ENCODE assay signal across 13 cellular contexts in the genomic region with DNA sequence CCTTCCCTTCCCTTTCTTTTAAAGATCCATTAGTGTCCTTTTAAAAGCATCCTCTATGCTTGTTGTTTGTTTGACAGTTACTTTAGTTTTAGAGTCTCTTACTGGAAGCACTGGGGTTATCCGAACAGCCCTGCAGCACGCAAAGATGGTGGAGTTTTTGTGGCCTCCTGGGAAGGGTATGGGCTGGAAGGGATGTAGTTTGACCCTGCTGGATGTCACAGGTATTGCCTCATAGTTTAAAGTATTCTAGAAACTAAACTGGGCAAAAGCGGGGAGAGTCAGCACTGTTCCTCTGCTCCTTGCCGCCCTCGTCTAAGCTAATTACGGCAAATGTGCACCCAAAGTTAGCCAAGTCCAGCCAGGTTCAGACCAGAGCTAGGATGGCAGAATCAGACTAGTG. TPM values are rescaled to one million over a fixed set of nuclear protein-coding genes. Genes with fewer than 3 reads are reported as not detected.
DNase-seq lines count a peak whose midpoint lies in the region; ATAC-seq and TF ChIP-seq lines count a peak whose summit lies in the region.
"Had no signal": no experiment of that assay in that cellular context is flagged by ENCODE, and none has a peak within 500 bp of the region (broad histone marks: within the 10 kb centered on the region; RNA-seq: fewer than 3 reads in every experiment).

No MANE protein-coding gene starts in this region.

- POLR2A ChIA-PET in HEK293T (lab: Yijun Ruan, JAX), result no interaction called here

- no peak for ATAC-seq in GM21381 (IDR thresholded peaks at IDR 0.05; ENCODE audit: unreplicated experiment)

- DNase-seq in D341Med (ENCODE audit: low spot score) (peak; percentile 34), HEK293T (ENCODE audit: extremely low spot score) (peak; percentile 15), RPMI8226 (peak; percentile 45), iPS-NIHi7 (ENCODE audit: extremely low spot score) (peak; percentile 49), NCI-H1105 treated with DMSO at 0.1 percent for 48 hours (lab: John Stamatoyannopoulos, UW) (no peak), cerebellum (ENCODE audit: low spot score) (no peak)
- DNase-seq in activated naive CD4-positive, alpha-beta T cell treated with Interleukin-2 at 50 U/mL for 16 hours, result no peak
- DNase-seq: activated CD4-positive, alpha-beta T cell treated with anti-CD3 and anti-CD28 coated beads for 1 hour; DMS153; kidney; NCI-H1436; posterior cingulate gyrus had no signal

- CTCF ChIA-PET in HEK293T (lab: Yijun Ruan, JAX), result interaction anchor here (0.6 kb wide), 1 partner anchor 214 kb away, joined by 3 read pairs; no protein-coding TSS in a partner anchor

TF ChIP-seq in HEK293T, 16 proteins besides CTCF, POLR2A, EP300 and RAD21:
- TF ChIP-seq FOXM1 (IDR thresholded peaks at IDR 0.05; ENCODE audit: borderline replicate concordance) (no peak), L3MBTL2 (conservative IDR thresholded peaks at IDR 0.05) (no peak), ELF4 (IDR thresholded peaks at IDR 0.05) (no peak), SUZ12 (IDR thresholded peaks at IDR 0.05) (no peak), LEF1 (IDR thresholded peaks at IDR 0.05; ENCODE audit: borderline replicate concordance) (no peak), ZNF384 (IDR thresholded peaks at IDR 0.05) (no peak), CTBP1 (IDR thresholded peaks at IDR 0.05; ENCODE audit: borderline replicate concordance) (no peak), FOXK2 (IDR thresholded peaks at IDR 0.05) (no peak), BHLHE40 (IDR thresholded peaks at IDR 0.05; ENCODE audit: borderline replicate concordance) (no peak)
- TF ChIP-seq, protein P1, sequence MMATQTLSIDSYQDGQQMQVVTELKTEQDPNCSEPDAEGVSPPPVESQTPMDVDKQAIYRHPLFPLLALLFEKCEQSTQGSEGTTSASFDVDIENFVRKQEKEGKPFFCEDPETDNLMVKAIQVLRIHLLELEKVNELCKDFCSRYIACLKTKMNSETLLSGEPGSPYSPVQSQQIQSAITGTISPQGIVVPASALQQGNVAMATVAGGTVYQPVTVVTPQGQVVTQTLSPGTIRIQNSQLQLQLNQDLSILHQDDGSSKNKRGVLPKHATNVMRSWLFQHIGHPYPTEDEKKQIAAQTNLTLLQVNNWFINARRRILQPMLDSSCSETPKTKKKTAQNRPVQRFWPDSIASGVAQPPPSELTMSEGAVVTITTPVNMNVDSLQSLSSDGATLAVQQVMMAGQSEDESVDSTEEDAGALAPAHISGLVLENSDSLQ (IDR thresholded peaks at IDR 0.05), result no peak

RNA-seq across cellular contexts. Expression of a gene that starts 35.8 kb away (rescaled TPM):
- total RNA-seq in cerebellum, result 77.9 TPM

Comparison
In these comparisons a context has a peak if more than half of its experiments do, and no peak if none do; other contexts are left out.
1. DNase-seq: peak in D341Med (single experiment), HEK293T (single experiment), RPMI8226 (single experiment) and iPS-NIHi7 (single experiment); none in NCI-H1105 treated with DMSO at 0.1 percent for 48 hours (single experiment), activated naive CD4-positive, alpha-beta T cell treated with Interleukin-2 at 50 U/mL for 16 hours (single experiment) and cerebellum (single experiment).